Comparison of ENCODE assay signal across 10 cellular contexts in genomic region chr15:65082303-65082958, GRCh38. TPM values are rescaled to one million over a fixed set of nuclear protein-coding genes. Genes with fewer than 3 reads are reported as not detected.
A peak's percentile ranks its signal among the peaks of the same experiment; 100 is the strongest.
DNase-seq lines count a peak whose midpoint lies in the region; ATAC-seq and TF ChIP-seq lines count a peak whose summit lies in the region.
"Had no signal": no experiment of that assay in that cellular context is flagged by ENCODE, and none has a peak within 500 bp of the region (broad histone marks: within the 10 kb centered on the region; RNA-seq: fewer than 3 reads in every experiment).

No MANE protein-coding gene starts in this region.

- in situ Hi-C loops in GM13976 (cut with MboI; ENCODE audit: low sequenced_read_pairs, unreplicated experiment), result no loop called here

- TF ChIP-seq CTCF in glutamatergic neuron (IDR thresholded peaks at IDR 0.05; ENCODE audit: partially characterized antibody, unreplicated experiment) (no peak), GM13976 (IDR thresholded peaks at IDR 0.05; ENCODE audit: borderline replicate concordance, control extremely low read depth, extremely low read depth, insufficient read depth, missing control alignments) (no peak)

- no peaks in the 10 kb centered on the region for H3K36me3 Mint-ChIP-seq in activated CD4-positive, alpha-beta T cell treated with anti-CD3 and anti-CD28 coated beads, Interleukin-2, amount 10 ng/mL, durations not matched to agents 24 days and 14 days (ENCODE audit: low read depth)
- H3K36me3 Mint-ChIP-seq in glutamatergic neuron (ENCODE audit: unreplicated experiment), result no peaks in the 10 kb centered on the region

- H3K27me3 Mint-ChIP-seq in activated CD4-positive, alpha-beta T cell treated with anti-CD3 and anti-CD28 coated beads, Interleukin-2, amount 10 ng/mL, durations not matched to agents 24 days and 14 days, result peaks cover 38% of the 10 kb centered on the region
- peaks cover 12% of the 10 kb centered on the region for H3K27me3 Mint-ChIP-seq in glutamatergic neuron (ENCODE audit: unreplicated experiment)
- H3K27me3 Mint-ChIP-seq in stimulated activated naive CD8-positive, alpha-beta T cell treated with anti-CD3 and anti-CD28 coated beads, Interleukin-15, amount 100 ng/mL, for 72 hours, result peaks cover 60% of the 10 kb centered on the region

- peaks cover 18% of the 10 kb centered on the region for H3K4me1 Mint-ChIP-seq in activated CD4-positive, alpha-beta T cell treated with anti-CD3 and anti-CD28 coated beads, Interleukin-2, amount 10 ng/mL, durations not matched to agents 24 days and 14 days
- peaks cover 35% of the 10 kb centered on the region for H3K4me1 Mint-ChIP-seq in glutamatergic neuron (ENCODE audit: low read depth, unreplicated experiment)
- H3K4me1 Mint-ChIP-seq in stimulated activated naive CD8-positive, alpha-beta T cell treated with anti-CD3 and anti-CD28 coated beads, Interleukin-15, amount 100 ng/mL, for 72 hours, result peaks cover 27% of the 10 kb centered on the region

- no peaks in the 10 kb centered on the region for H3K9me3 Mint-ChIP-seq in activated CD4-positive, alpha-beta T cell treated with anti-CD3 and anti-CD28 coated beads, Interleukin-2, amount 10 ng/mL, durations not matched to agents 24 days and 14 days
- H3K9me3 Mint-ChIP-seq in glutamatergic neuron (ENCODE audit: unreplicated experiment), result peaks cover 4% of the 10 kb centered on the region
- no peaks in the 10 kb centered on the region for H3K9me3 Mint-ChIP-seq in stimulated activated naive CD8-positive, alpha-beta T cell treated with anti-CD3 and anti-CD28 coated beads, Interleukin-15, amount 100 ng/mL, for 72 hours

- peak overlapping the region; percentile 29 for H3K4me3 Mint-ChIP-seq in activated CD4-positive, alpha-beta T cell treated with anti-CD3 and anti-CD28 coated beads, Interleukin-2, amount 10 ng/mL, durations not matched to agents 24 days and 14 days
- H3K4me3 Mint-ChIP-seq in glutamatergic neuron (ENCODE audit: unreplicated experiment), result peak overlapping the region; percentile 57
- H3K4me3 Mint-ChIP-seq in stimulated activated naive CD8-positive, alpha-beta T cell treated with anti-CD3 and anti-CD28 coated beads, Interleukin-15, amount 100 ng/mL, for 72 hours, result peak overlapping the region in 1 of 2 donors; percentile 15

- peak; percentile 68 for ATAC-seq in stimulated activated naive CD8-positive, alpha-beta T cell treated with anti-CD3 and anti-CD28 coated beads, Interleukin-15, amount 100 ng/mL, for 72 hours
- ATAC-seq in GM18867 (IDR thresholded peaks at IDR 0.05; ENCODE audit: unreplicated experiment), result no peak

- intact Hi-C loops in activated CD4-positive, alpha-beta T cell treated with anti-CD3 and anti-CD28 coated beads, Interleukin-2, amount 10 ng/mL, durations not matched to agents 24 days and 14 days (cut with micrococcal nuclease), result no loop called here

- peak overlapping the region; percentile 8 for H3K27ac Mint-ChIP-seq in activated CD4-positive, alpha-beta T cell treated with anti-CD3 and anti-CD28 coated beads, Interleukin-2, amount 10 ng/mL, durations not matched to agents 24 days and 14 days
- peak overlapping the region; percentile 59 for H3K27ac Mint-ChIP-seq in glutamatergic neuron (ENCODE audit: unreplicated experiment)
- peak overlapping the region in 1 of 2 donors; percentile 87 for H3K27ac Mint-ChIP-seq in stimulated activated naive CD8-positive, alpha-beta T cell treated with anti-CD3 and anti-CD28 coated beads, Interleukin-15, amount 100 ng/mL, for 72 hours

- DNase-seq in activated CD4-positive, alpha-beta T cell treated with anti-CD3 and anti-CD28 coated beads, Interleukin-2, amount 10 ng/mL, durations not matched to agents 24 days and 14 days, result peak; percentile 79
- no peak for DNase-seq in activated CD4-positive, alpha-beta T cell treated with anti-CD3 and anti-CD28 coated beads for 4 hours
- DNase-seq in UCSD-AML1 (lab: John Stamatoyannopoulos, UW; ENCODE audit: unreplicated experiment) (peak; percentile 57), glutamatergic neuron (peak; percentile 15), GM13976 (ENCODE audit: low spot score) (no peak), NCI-H748 treated with DMSO at 0.1 percent for 48 hours (lab: John Stamatoyannopoulos, UW) (no peak)
- no peak for DNase-seq in stimulated activated naive CD8-positive, alpha-beta T cell treated with anti-CD3 and anti-CD28 coated beads, Interleukin-15, amount 100 ng/mL, for 72 hours

RNA-seq across cellular contexts. Expression of gene KBTBD13, which starts 5.9 kb away (rescaled TPM):
- total RNA-seq in activated CD4-positive, alpha-beta T cell treated with anti-CD3 and anti-CD28 coated beads, Interleukin-2, amount 10 ng/mL, durations not matched to agents 24 days and 14 days, result not detected in 2 replicates
- total RNA-seq in glutamatergic neuron (ENCODE audit: unreplicated experiment), result not detected
- total RNA-seq: dermis microvascular lymphatic vessel endothelial cell, mesenteric fat pad had no signal

RNA-seq across cellular contexts. Expression of gene RASL12, which starts 14.6 kb away (rescaled TPM):
- not detected in 2 replicates for total RNA-seq in activated CD4-positive, alpha-beta T cell treated with anti-CD3 and anti-CD28 coated beads, Interleukin-2, amount 10 ng/mL, durations not matched to agents 24 days and 14 days
- 0.44 TPM for total RNA-seq in glutamatergic neuron (ENCODE audit: unreplicated experiment)
- total RNA-seq: dermis microvascular lymphatic vessel endothelial cell had no signal

RNA-seq across cellular contexts. Expression of gene UBAP1L, which starts 32.6 kb away (rescaled TPM):
- total RNA-seq in activated CD4-positive, alpha-beta T cell treated with anti-CD3 and anti-CD28 coated beads, Interleukin-2, amount 10 ng/mL, durations not matched to agents 24 days and 14 days, result 6.3 and 6.6 TPM in 2 replicates
- total RNA-seq in glutamatergic neuron (ENCODE audit: unreplicated experiment), result 4.6 TPM

RNA-seq across cellular contexts. Expression of gene SLC51B, which starts 37.2 kb away (rescaled TPM):
- not detected in 2 replicates for total RNA-seq in activated CD4-positive, alpha-beta T cell treated with anti-CD3 and anti-CD28 coated beads, Interleukin-2, amount 10 ng/mL, durations not matched to agents 24 days and 14 days
- not detected for total RNA-seq in glutamatergic neuron (ENCODE audit: unreplicated experiment)
- total RNA-seq: dermis microvascular lymphatic vessel endothelial cell, mesenteric fat pad had no signal

RNA-seq across cellular contexts. Expression of gene PDCD7, which starts 51.2 kb away (rescaled TPM):
- total RNA-seq in activated CD4-positive, alpha-beta T cell treated with anti-CD3 and anti-CD28 coated beads, Interleukin-2, amount 10 ng/mL, durations not matched to agents 24 days and 14 days, result 59.9 and 60.1 TPM in 2 replicates
- 13.6 TPM for total RNA-seq in glutamatergic neuron (ENCODE audit: unreplicated experiment)

Comparison
In these comparisons a context has a peak if more than half of its experiments do, and no peak if none do; other contexts are left out.
1. DNase-seq: peak in activated CD4-positive, alpha-beta T cell treated with anti-CD3 and anti-CD28 coated beads, Interleukin-2, amount 10 ng/mL, durations not matched to agents 24 days and 14 days (single experiment), UCSD-AML1 (single experiment) and glutamatergic neuron (single experiment); none in activated CD4-positive, alpha-beta T cell treated with anti-CD3 and anti-CD28 coated beads for 4 hours (0 of 2), stimulated activated naive CD8-positive, alpha-beta T cell treated with anti-CD3 and anti-CD28 coated beads, Interleukin-15, amount 100 ng/mL, for 72 hours (0 of 2), GM13976 (single experiment) and NCI-H748 treated with DMSO at 0.1 percent for 48 hours (single experiment).